Comparison of ENCODE assay signal across 27 cellular contexts in the genomic region with DNA sequence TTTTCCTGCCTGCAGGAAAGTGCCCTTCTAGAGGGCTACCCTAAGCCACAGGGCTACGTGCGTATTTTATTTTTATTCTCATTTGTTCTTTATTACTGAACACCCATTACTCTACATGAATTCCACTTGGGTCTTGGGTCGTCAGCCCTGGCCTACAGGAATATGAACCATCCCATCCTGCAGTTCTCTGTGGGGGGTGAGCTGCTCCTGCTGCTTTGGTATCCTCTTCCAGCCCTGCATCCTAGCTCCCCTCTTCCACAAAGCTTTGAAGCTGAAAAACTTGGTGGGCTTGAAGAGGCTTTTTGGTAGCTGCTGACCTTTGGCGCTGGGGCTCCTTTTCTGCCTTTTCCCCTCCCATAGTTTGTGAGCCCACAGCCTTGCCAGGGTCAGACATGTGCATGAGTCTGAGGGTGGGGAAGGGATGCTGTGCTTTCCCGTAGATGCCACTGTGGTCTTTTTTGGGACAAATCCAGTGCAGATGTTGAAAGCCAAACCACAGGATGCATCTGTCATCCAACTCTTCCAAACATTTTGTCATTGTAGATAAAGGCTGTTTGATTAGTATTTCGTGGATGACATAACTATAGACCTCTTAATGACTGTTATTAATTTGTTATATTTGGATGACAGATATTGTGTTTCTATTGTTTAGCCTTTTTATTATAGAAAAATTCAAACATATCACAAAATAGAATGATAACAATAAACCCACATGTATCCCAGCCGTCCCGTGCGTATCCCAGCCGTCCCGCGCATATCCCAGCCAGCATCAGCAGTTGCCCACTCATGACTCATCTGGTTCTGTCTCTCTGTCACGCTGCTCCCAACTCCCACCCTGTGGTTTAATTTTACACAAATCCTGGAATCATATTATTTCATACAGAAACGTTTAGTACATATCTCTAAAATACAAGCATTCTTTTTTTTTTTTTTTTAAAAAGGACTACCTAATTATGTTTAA. TPM values are rescaled to one million over a fixed set of nuclear protein-coding genes. Genes with fewer than 3 reads are reported as not detected.
DNase-seq lines count a peak whose midpoint lies in the region; ATAC-seq and TF ChIP-seq lines count a peak whose summit lies in the region.
"Had no signal": no experiment of that assay in that cellular context is flagged by ENCODE, and none has a peak within 500 bp of the region (broad histone marks: within the 10 kb centered on the region; RNA-seq: fewer than 3 reads in every experiment).

No MANE protein-coding gene starts in this region.

- DNase-seq in EH (ENCODE audit: low read depth) (peak; percentile 25), RPMI7951 (ENCODE audit: low read depth) (peak; percentile 69), fibroblast of mammary gland (ENCODE audit: low read depth) (peak; percentile 55), neural progenitor cell (ENCODE audit: low spot score) (no peak), NOMO-1 treated with DMSO at 0.1 percent for 48 hours (lab: John Stamatoyannopoulos, UW; ENCODE audit: unreplicated experiment) (no peak), kidney glomerular epithelial cell (lab: John Stamatoyannopoulos, UW) (no peak)
- DNase-seq: activated CD4-positive, CD25-positive, alpha-beta regulatory T cell; activated T-cell treated with anti-CD3 and anti-CD28 coated beads, Interleukin-2, amount 50 U/mL, for 48 hours; Caco-2; colonic mucosa; HCEC 1CT; NCI-H1694; NCI-H748 treated with DMSO at 0.1 percent for 48 hours; PC-9; stimulated activated CD4-positive, alpha-beta T cell treated with anti-CD3 and anti-CD28 coated beads, Interleukin-2, amount 100 ng/mL, for 24 hours; stomach had no signal

- no peak overlapping the region for H2AFZ ChIP-seq in neural progenitor cell (replicated peaks)
- H2AFZ ChIP-seq: parathyroid adenoma, PC-9 had no signal

- H3K27me3 Mint-ChIP-seq in neural progenitor cell (ENCODE audit: insufficient read depth, low read depth) = peaks cover 3% of the 10 kb centered on the region
- H3K27me3 Mint-ChIP-seq: activated naive CD4-positive, alpha-beta T cell treated with anti-CD3 and anti-CD28 coated beads, Interleukin-2, amount 50 U/mL, for 24 hours; B cell; brain; type B pancreatic cell had no signal

- H3K4me3 Mint-ChIP-seq in neural progenitor cell = no peak overlapping the region
- H3K4me3 Mint-ChIP-seq: activated naive CD4-positive, alpha-beta T cell treated with anti-CD3 and anti-CD28 coated beads, Interleukin-2, amount 50 U/mL, for 24 hours; B cell; T-helper 2 cell treated with Interferon-gamma antibody and Interleukin-4, amounts not matched to agents 5 μg/mL and 100 μg/mL, for 36 hours; type B pancreatic cell had no signal

- no peaks in the 10 kb centered on the region for H3K27me3 ChIP-seq in neural progenitor cell
- H3K27me3 ChIP-seq: colonic mucosa, stomach had no signal

- no peaks in the 10 kb centered on the region for H3K36me3 ChIP-seq in neural progenitor cell
- H3K36me3 ChIP-seq: colonic mucosa had no signal

- H3K36me3 Mint-ChIP-seq in neural progenitor cell = peaks cover 20% of the 10 kb centered on the region

- no peak for TF ChIP-seq CTCF in fibroblast of mammary gland (conservative IDR thresholded peaks at IDR 0.05; ENCODE audit: control insufficient read depth, insufficient read depth, low read depth, low read length)
- no peak for TF ChIP-seq CTCF in neural progenitor cell (IDR thresholded peaks at IDR 0.05)

- H3K79me2 ChIP-seq in neural progenitor cell (ENCODE audit: low read depth) = no peaks in the 10 kb centered on the region

- peaks cover 12% of the 10 kb centered on the region for H3F3A ChIP-seq in neural progenitor cell (ENCODE audit: low read depth)

- H3K9me3 ChIP-seq in neural progenitor cell (ENCODE audit: low read depth) = no peaks in the 10 kb centered on the region
- H3K9me3 ChIP-seq: Caco-2, colonic mucosa, stomach had no signal

- no peak overlapping the region for H3K9ac ChIP-seq in neural progenitor cell
- H3K9ac ChIP-seq: parathyroid adenoma had no signal

- no peak overlapping the region for H3K27ac ChIP-seq in neural progenitor cell
- H3K27ac ChIP-seq: colonic mucosa, parathyroid adenoma, PC-9, stomach had no signal

- H3K27ac Mint-ChIP-seq in neural progenitor cell = peak overlapping the region; percentile 54
- H3K27ac Mint-ChIP-seq: activated naive CD4-positive, alpha-beta T cell treated with anti-CD3 and anti-CD28 coated beads, Interleukin-2, amount 50 U/mL, for 24 hours; B cell; T-helper 2 cell treated with Interferon-gamma antibody and Interleukin-4, amounts not matched to agents 5 μg/mL and 100 μg/mL, for 36 hours; type B pancreatic cell had no signal

- no peak overlapping the region for H3K4me2 ChIP-seq in neural progenitor cell
- H3K4me2 ChIP-seq: PC-9 had no signal

- peaks cover 4% of the 10 kb centered on the region for H3K9me3 Mint-ChIP-seq in neural progenitor cell
- H3K9me3 Mint-ChIP-seq: activated naive CD4-positive, alpha-beta T cell treated with anti-CD3 and anti-CD28 coated beads, Interleukin-2, amount 50 U/mL, for 24 hours; T-helper 2 cell treated with Interferon-gamma antibody and Interleukin-4, amounts not matched to agents 5 μg/mL and 100 μg/mL, for 36 hours had no signal

- no peak for ATAC-seq in GM19452 (IDR thresholded peaks at IDR 0.05; ENCODE audit: unreplicated experiment)
- no peak for ATAC-seq in HG02588 (IDR thresholded peaks at IDR 0.05; ENCODE audit: unreplicated experiment)
- ATAC-seq: HepG2 had no signal

- H3K4me3 ChIP-seq in fibroblast of mammary gland (ENCODE audit: control insufficient read depth, low read depth, low read length) = no peak overlapping the region
- no peak overlapping the region for H3K4me3 ChIP-seq in neural progenitor cell
- H3K4me3 ChIP-seq: colonic mucosa, PC-9, stomach had no signal

- H3K4me1 ChIP-seq in neural progenitor cell = peaks cover 13% of the 10 kb centered on the region
- H3K4me1 ChIP-seq: Caco-2, colonic mucosa, parathyroid adenoma had no signal

- peaks cover 9% of the 10 kb centered on the region for H3K4me1 Mint-ChIP-seq in neural progenitor cell

- peaks cover 3% of the 10 kb centered on the region for H4K20me1 ChIP-seq in neural progenitor cell (ENCODE audit: low read depth)

RNA-seq across cellular contexts. Expression of gene SLC46A2, which starts 43.9 kb away (rescaled TPM):
- total RNA-seq in RPMI7951 (2014; rRNA removed; shearing (Covaris generic)) = not detected in 2 replicates
- not detected in 2 replicates for total RNA-seq in neural progenitor cell (ENCODE audit: low replicate concordance)
- total RNA-seq: B cell, Caco-2, colonic mucosa, HepG2, MCF 10A, PC-9, SK-MEL-5, stomach had no signal

Comparison
In these comparisons a context has a peak if more than half of its experiments do, and no peak if none do; other contexts are left out.
1. DNase-seq: peak in EH (single experiment), RPMI7951 (single experiment) and fibroblast of mammary gland (single experiment); none in neural progenitor cell (single experiment), NOMO-1 treated with DMSO at 0.1 percent for 48 hours (single experiment) and kidney glomerular epithelial cell (single experiment).